Comparison of ENCODE assay signal across 15 cellular contexts in genomic region chr10:71634531-71635164, GRCh38.
DNase-seq lines count a peak whose midpoint lies in the region; ATAC-seq and TF ChIP-seq lines count a peak whose summit lies in the region.
"Had no signal": no experiment of that assay in that cellular context is flagged by ENCODE, and none has a peak within 500 bp of the region (broad histone marks: within the 10 kb centered on the region; RNA-seq: fewer than 3 reads in every experiment).

No MANE protein-coding gene starts in this region.

- peaks cover 38% of the 10 kb centered on the region for H3K27me3 Mint-ChIP-seq in nephron progenitor cell (ENCODE audit: low read depth, poor library complexity)
- H3K27me3 Mint-ChIP-seq: effector memory CD8-positive, alpha-beta T cell had no signal

- no peak overlapping the region for H3K27ac Mint-ChIP-seq in nephron progenitor cell
- H3K27ac Mint-ChIP-seq: activated naive CD4-positive, alpha-beta T cell treated with anti-CD3 and anti-CD28 coated beads, Interleukin-2, amount 10 ng/mL, durations not matched to agents 7 days and 5 days; effector memory CD8-positive, alpha-beta T cell had no signal

- in situ Hi-C loops in G401 (cut with HindIII; ENCODE audit: low sequenced_read_pairs), result no loop called here

- no peak for TF ChIP-seq POLR2A in Peyer's patch (IDR thresholded peaks at IDR 0.05)

- no peaks in the 10 kb centered on the region for H3K9me3 Mint-ChIP-seq in nephron progenitor cell
- H3K9me3 Mint-ChIP-seq: activated naive CD4-positive, alpha-beta T cell treated with anti-CD3 and anti-CD28 coated beads, Interleukin-2, amount 10 ng/mL, durations not matched to agents 7 days and 5 days; effector memory CD8-positive, alpha-beta T cell had no signal

- TF ChIP-seq CTCF in Peyer's patch (IDR thresholded peaks at IDR 0.05) (no peak), osteoblast (IDR thresholded peaks at IDR 0.05; ENCODE audit: extremely low read depth, low read depth, low read length) (no peak), nephron progenitor cell (IDR thresholded peaks at IDR 0.05) (no peak)

- H3K36me3 ChIP-seq in Peyer's patch (no peaks in the 10 kb centered on the region), osteoblast (ENCODE audit: insufficient read depth, low read length) (no peaks in the 10 kb centered on the region)
- H3K36me3 ChIP-seq: tibial artery had no signal

- H3K4me3 Mint-ChIP-seq in nephron progenitor cell, result no peak overlapping the region
- H3K4me3 Mint-ChIP-seq: activated naive CD4-positive, alpha-beta T cell treated with anti-CD3 and anti-CD28 coated beads, Interleukin-2, amount 10 ng/mL, durations not matched to agents 7 days and 5 days; CD14-positive monocyte; effector memory CD8-positive, alpha-beta T cell had no signal

- H3K27ac ChIP-seq in Peyer's patch (peak overlapping the region in 3 of 4 donors; percentile 28 to 83 (median 69)), osteoblast (ENCODE audit: low read depth, low read length) (no peak overlapping the region)
- H3K27ac ChIP-seq: parathyroid adenoma, tibial artery had no signal

- peaks cover 68% of the 10 kb centered on the region for H3K4me1 Mint-ChIP-seq in nephron progenitor cell

- no peak overlapping the region for H3K4me2 ChIP-seq in osteoblast (ENCODE audit: insufficient read depth, low read length)

- H4K20me1 ChIP-seq in osteoblast (ENCODE audit: insufficient read depth, low read length), result no peaks in the 10 kb centered on the region

- no peaks in the 10 kb centered on the region for H3K9me3 ChIP-seq in Peyer's patch
- no peaks in the 10 kb centered on the region for H3K9me3 ChIP-seq in osteoblast (ENCODE audit: low read depth, low read length)
- H3K9me3 ChIP-seq: tibial artery had no signal

- ATAC-seq in left ventricle myocardium superior, result peak; percentile 88
- ATAC-seq in GM18520 (IDR thresholded peaks at IDR 0.05; ENCODE audit: unreplicated experiment), result no peak
- ATAC-seq: effector memory CD8-positive, alpha-beta T cell had no signal

- DNase-seq in G401 (ENCODE audit: low spot score), result peak; percentile 88
- peak in 2 of 3 donors; percentile 76 to 82 for DNase-seq in Peyer's patch
- peak; percentile 76 for DNase-seq in left ventricle myocardium superior
- peak; percentile 32 for DNase-seq in osteoblast (ENCODE audit: insufficient read length, low spot score, missing footprints)
- DNase-seq in activated CD4-positive, alpha-beta T cell treated with anti-CD3 and anti-CD28 coated beads, Interleukin-2, amount 50 U/mL, for 48 hours, result no peak
- no peak for DNase-seq in stimulated activated CD4-positive, alpha-beta T cell treated with anti-CD3 and anti-CD28 coated beads, Interleukin-15, amount 100 ng/mL, for 24 hours
- no peak for DNase-seq in nephron progenitor cell
- DNase-seq: activated naive CD4-positive, alpha-beta T cell treated with anti-CD3 and anti-CD28 coated beads, Interleukin-2, amount 10 ng/mL, durations not matched to agents 7 days and 5 days; effector memory CD8-positive, alpha-beta T cell; mesenchymal stem cell; NCI-H446 treated with DMSO at 0.1 percent for 48 hours; tibial artery had no signal

- H2AFZ ChIP-seq in osteoblast (ENCODE audit: low read length), result no peak overlapping the region
- H2AFZ ChIP-seq: parathyroid adenoma had no signal

- no peaks in the 10 kb centered on the region for H3K79me2 ChIP-seq in osteoblast (ENCODE audit: insufficient read depth, low read length)

- H3K4me1 ChIP-seq in Peyer's patch (peaks cover 0 to 40% (median 4%) of the 10 kb centered on the region in 4 donors), osteoblast (ENCODE audit: insufficient read depth, low read length) (no peaks in the 10 kb centered on the region)

- no peak overlapping the region for H3K4me3 ChIP-seq in Peyer's patch
- H3K4me3 ChIP-seq in osteoblast (ENCODE audit: insufficient read depth, low read length), result no peak overlapping the region
- H3K4me3 ChIP-seq: tibial artery had no signal

- intact Hi-C loops in left ventricle myocardium superior (cut with micrococcal nuclease), result no loop called here

- no peaks in the 10 kb centered on the region for H3K27me3 ChIP-seq in Peyer's patch
- peaks cover 37% of the 10 kb centered on the region for H3K27me3 ChIP-seq in osteoblast (ENCODE audit: insufficient read depth, low read length)

- no peaks in the 10 kb centered on the region for H3K36me3 Mint-ChIP-seq in nephron progenitor cell (ENCODE audit: low read depth)
- H3K36me3 Mint-ChIP-seq: activated naive CD4-positive, alpha-beta T cell treated with anti-CD3 and anti-CD28 coated beads, Interleukin-2, amount 10 ng/mL, durations not matched to agents 7 days and 5 days had no signal

Comparison
In these comparisons a context has a peak if more than half of its experiments do, and no peak if none do; other contexts are left out.
1. DNase-seq: peak in G401 (single experiment), Peyer's patch (2 of 3), left ventricle myocardium superior (single experiment) and osteoblast (single experiment); none in activated CD4-positive, alpha-beta T cell treated with anti-CD3 and anti-CD28 coated beads, Interleukin-2, amount 50 U/mL, for 48 hours (0 of 2), stimulated activated CD4-positive, alpha-beta T cell treated with anti-CD3 and anti-CD28 coated beads, Interleukin-15, amount 100 ng/mL, for 24 hours (single experiment) and nephron progenitor cell (single experiment).